26 cellular contexts compared by ENCODE assay signal in genomic region chr17:72840019-72840418, GRCh38.
"Had no signal": no experiment of that assay in that cellular context is flagged by ENCODE, and none has a peak within 500 bp of the region (broad histone marks: within the 10 kb centered on the region; RNA-seq: fewer than 3 reads in every experiment).

No MANE protein-coding gene starts in this region.

- H3K27me3 ChIP-seq: body of pancreas, esophagus muscularis mucosa had no signal

- DNase-seq: activated B cell treated with CpG ODN at 0.5 μM for 24 hours; activated CD4-positive, alpha-beta T cell treated with anti-CD3 and anti-CD28 coated beads for 48 hours; activated CD4-positive, alpha-beta T cell treated with anti-CD3 and anti-CD28 coated beads, Interleukin-2, amount 50 U/mL, for 1 hour; activated CD4-positive, alpha-beta T cell treated with anti-CD3 and anti-CD28 coated beads, Interleukin-2, amount 50 U/mL, for 48 hours; activated CD8-positive, alpha-beta memory T cell treated with anti-CD3 and anti-CD28 coated beads for 24 hours; activated CD8-positive, alpha-beta T cell treated with anti-CD3 and anti-CD28 coated beads for 36 hours; activated effector memory CD4-positive, alpha-beta T cell treated with Interleukin-2 at 50 U/mL for 16 hours; activated gamma-delta T cell treated with Interleukin-2 at 50 U/mL for 16 hours; activated naive CD4-positive, alpha-beta T cell treated with anti-CD3 and anti-CD28 coated beads, Interleukin-2, amount 50 U/mL, for 16 hours; activated naive CD4-positive, alpha-beta T cell treated with Interleukin-2 at 50 U/mL for 16 hours; activated T-cell treated with anti-CD3 and anti-CD28 coated beads, Interleukin-2, amount 50 U/mL, for 4 hours; amniotic stem cell; anterior cingulate cortex; body of pancreas; cortex of kidney; dermis blood vessel endothelial cell; effector CD4-positive, alpha-beta T cell; effector memory CD8-positive, alpha-beta T cell; erythroblast; head of caudate nucleus; T-cell; T-helper 9 cell; WERI-Rb-1 had no signal

- ATAC-seq: activated CD4-positive, CD25-positive, alpha-beta regulatory T cell treated with anti-CD3 and anti-CD28 coated beads, Interleukin-2, amount 50 U/mL, for 24 hours; activated CD8-positive, alpha-beta T cell treated with anti-CD3 and anti-CD28 coated beads for 36 hours; activated T-cell treated with anti-CD3 and anti-CD28 coated beads, Interleukin-2, amount 50 U/mL, for 4 hours; activated T-helper 17 cell treated with anti-CD3 and anti-CD28 coated beads, Interleukin-2, amount 50 U/mL, for 72 hours; body of pancreas; effector memory CD8-positive, alpha-beta T cell; T-cell had no signal

- H3K27ac ChIP-seq: body of pancreas, esophagus muscularis mucosa, WERI-Rb-1 had no signal

- H3K9me3 ChIP-seq: body of pancreas had no signal

- H3K4me3 ChIP-seq: body of pancreas, esophagus muscularis mucosa had no signal

- H3K4me1 ChIP-seq: body of pancreas, esophagus muscularis mucosa had no signal
